Comparison of ENCODE assay signal across 7 cellular contexts in the genomic region with DNA sequence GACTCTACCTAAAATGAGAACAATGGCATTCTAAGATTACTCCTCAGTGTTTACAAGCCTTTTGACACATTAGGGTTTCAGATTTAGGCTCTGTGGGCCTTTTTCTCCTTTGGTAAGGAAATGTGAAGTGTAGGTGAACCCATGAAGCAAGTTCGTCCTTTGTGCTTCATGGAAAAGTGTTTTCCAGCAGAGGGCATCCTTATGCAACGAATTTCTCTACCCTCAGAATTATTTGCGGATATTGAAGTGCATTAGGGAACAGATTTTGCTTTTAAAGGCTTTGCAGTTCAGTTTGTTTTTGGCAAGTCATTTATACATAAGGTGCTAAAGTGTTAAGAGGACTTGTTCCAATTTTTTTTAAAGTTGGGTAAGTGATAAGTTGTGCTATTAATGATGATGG. TPM values are rescaled to one million over a fixed set of nuclear protein-coding genes. Genes with fewer than 3 reads are reported as not detected.
DNase-seq lines count a peak whose midpoint lies in the region; ATAC-seq and TF ChIP-seq lines count a peak whose summit lies in the region.

No MANE protein-coding gene starts in this region.

- H3K36me3 ChIP-seq in neuronal stem cell (replicated peaks in 1 of 2; ENCODE audit: control insufficient read depth in 2 of 2, insufficient read depth in 2 of 2, low read length in 2 of 2): no peaks in the 10 kb centered on the region

- no peak for ATAC-seq in GM21717 (IDR thresholded peaks at IDR 0.05; ENCODE audit: unreplicated experiment)
- no peak for ATAC-seq in stimulated activated naive CD8-positive, alpha-beta T cell treated with anti-CD3 and anti-CD28 coated beads, Interleukin-15, amount 100 ng/mL, for 72 hours

- no peak overlapping the region for H3K14ac ChIP-seq in neuronal stem cell (ENCODE audit: low read length)

- H3K4ac ChIP-seq in neuronal stem cell (ENCODE audit: low read length): no peak overlapping the region

- H2BK12ac ChIP-seq in neuronal stem cell (ENCODE audit: low read length): no peak overlapping the region

- DNase-seq in H4 (ENCODE audit: low spot score) (peak; percentile 39), NCI-H2081 treated with DMSO at 0.1 percent for 48 hours (lab: John Stamatoyannopoulos, UW) (peak; percentile 8), cardiac fibroblast (ENCODE audit: low read depth in 2 of 2) (peak; percentile 69 to 72), neuronal stem cell (ENCODE audit: low spot score) (peak; percentile 24), mucosa of gallbladder (ENCODE audit: low spot score) (no peak)
- DNase-seq in stimulated activated naive CD8-positive, alpha-beta T cell treated with anti-CD3 and anti-CD28 coated beads, Interleukin-15, amount 100 ng/mL, for 72 hours: no peak

- H3K9me3 ChIP-seq in neuronal stem cell (replicated peaks in 1 of 2; ENCODE audit: control insufficient read depth in 2 of 2, insufficient read depth in 1 of 2, low read depth in 1 of 2, low read length in 2 of 2): no peaks in the 10 kb centered on the region

- no peak overlapping the region for H3K4me3 Mint-ChIP-seq in stimulated activated naive CD8-positive, alpha-beta T cell treated with anti-CD3 and anti-CD28 coated beads, Interleukin-15, amount 100 ng/mL, for 72 hours

- no peak overlapping the region for H3K9ac ChIP-seq in neuronal stem cell (ENCODE audit: low read depth, low read length, poor library complexity)

- H4K91ac ChIP-seq in neuronal stem cell (ENCODE audit: low read depth, low read length, poor library complexity): no peak overlapping the region

- no peak overlapping the region for H3K18ac ChIP-seq in neuronal stem cell (ENCODE audit: low read length)

- no CpG with 5 or more reads among the region's 3 CpGs for WGBS in neuronal stem cell (ENCODE audit: extremely low coverage in 2 of 2, insufficient read length in 2 of 2, insufficient replicate concordance in 1 of 2), 2 donors

- H3K27ac ChIP-seq in neuronal stem cell (replicated peaks; ENCODE audit: low read length): no peak overlapping the region

- H3K9me3 Mint-ChIP-seq in stimulated activated naive CD8-positive, alpha-beta T cell treated with anti-CD3 and anti-CD28 coated beads, Interleukin-15, amount 100 ng/mL, for 72 hours: no peaks in the 10 kb centered on the region

- peak; percentile 47 for TF ChIP-seq CTCF in cardiac fibroblast (IDR thresholded peaks at IDR 0.05; ENCODE audit: low read depth, low read length)

- no peaks in the 10 kb centered on the region for H3K4me1 Mint-ChIP-seq in stimulated activated naive CD8-positive, alpha-beta T cell treated with anti-CD3 and anti-CD28 coated beads, Interleukin-15, amount 100 ng/mL, for 72 hours

- H2BK120ac ChIP-seq in neuronal stem cell (ENCODE audit: low read depth, low read length): no peak overlapping the region

- no peak overlapping the region for H3K4me2 ChIP-seq in neuronal stem cell (ENCODE audit: insufficient read depth, low read length, poor library complexity, severe bottlenecking)

- no peak overlapping the region for H4K8ac ChIP-seq in neuronal stem cell (ENCODE audit: low read depth, low read length)

- H2BK15ac ChIP-seq in neuronal stem cell (ENCODE audit: low read length): no peak overlapping the region

- H3K4me3 ChIP-seq in cardiac fibroblast (replicated peaks in 1 of 2; ENCODE audit: low read depth in 2 of 2, low read length in 2 of 2) (no peak overlapping the region), neuronal stem cell (ENCODE audit: low read length in 2 of 2) (no peak overlapping the region)

- no peak overlapping the region for H2AK5ac ChIP-seq in neuronal stem cell (ENCODE audit: low read depth, low read length)

- no peak overlapping the region for H2BK5ac ChIP-seq in neuronal stem cell (ENCODE audit: low read length)

- H3K4me1 ChIP-seq in neuronal stem cell (ENCODE audit: control insufficient read depth in 2 of 2, insufficient read depth in 1 of 2, low read depth in 1 of 2, low read length in 2 of 2): no peaks in the 10 kb centered on the region

- peaks cover 19% of the 10 kb centered on the region for H3K27me3 Mint-ChIP-seq in stimulated activated naive CD8-positive, alpha-beta T cell treated with anti-CD3 and anti-CD28 coated beads, Interleukin-15, amount 100 ng/mL, for 72 hours

- H3K79me1 ChIP-seq in neuronal stem cell (ENCODE audit: low read depth, low read length): no peaks in the 10 kb centered on the region

- no peak overlapping the region for H2AFZ ChIP-seq in neuronal stem cell (ENCODE audit: low read length)

- H3K23ac ChIP-seq in neuronal stem cell (ENCODE audit: low read depth, low read length, poor library complexity): no peak overlapping the region

- no peak overlapping the region for H3K27ac Mint-ChIP-seq in stimulated activated naive CD8-positive, alpha-beta T cell treated with anti-CD3 and anti-CD28 coated beads, Interleukin-15, amount 100 ng/mL, for 72 hours

- no peaks in the 10 kb centered on the region for H3K27me3 ChIP-seq in neuronal stem cell (ENCODE audit: control insufficient read depth in 3 of 3, insufficient read depth in 3 of 3, low read depth in 1 of 3, low read length in 3 of 3)

RNA-seq across cellular contexts. Expression of a gene that starts 55.7 kb away (rescaled TPM):
- 0.56 and 1.6 TPM in 2 replicates for total RNA-seq in H4 (2014; rRNA removed; shearing (Covaris generic))
- 0.60 TPM for polyA plus RNA-seq in neuronal stem cell (2013, experiment 1 of 2)
- 1.1 TPM for polyA plus RNA-seq in neuronal stem cell (2013, experiment 2 of 2)
- 9.2 TPM for total RNA-seq in mucosa of gallbladder

Comparison
In these comparisons a context has a peak if more than half of its experiments do, and no peak if none do; other contexts are left out.
1. DNase-seq: peak in H4 (single experiment), NCI-H2081 treated with DMSO at 0.1 percent for 48 hours (single experiment), cardiac fibroblast (2 of 2) and neuronal stem cell (single experiment); none in mucosa of gallbladder (single experiment) and stimulated activated naive CD8-positive, alpha-beta T cell treated with anti-CD3 and anti-CD28 coated beads, Interleukin-15, amount 100 ng/mL, for 72 hours (0 of 2).